In the genomic region with DNA sequence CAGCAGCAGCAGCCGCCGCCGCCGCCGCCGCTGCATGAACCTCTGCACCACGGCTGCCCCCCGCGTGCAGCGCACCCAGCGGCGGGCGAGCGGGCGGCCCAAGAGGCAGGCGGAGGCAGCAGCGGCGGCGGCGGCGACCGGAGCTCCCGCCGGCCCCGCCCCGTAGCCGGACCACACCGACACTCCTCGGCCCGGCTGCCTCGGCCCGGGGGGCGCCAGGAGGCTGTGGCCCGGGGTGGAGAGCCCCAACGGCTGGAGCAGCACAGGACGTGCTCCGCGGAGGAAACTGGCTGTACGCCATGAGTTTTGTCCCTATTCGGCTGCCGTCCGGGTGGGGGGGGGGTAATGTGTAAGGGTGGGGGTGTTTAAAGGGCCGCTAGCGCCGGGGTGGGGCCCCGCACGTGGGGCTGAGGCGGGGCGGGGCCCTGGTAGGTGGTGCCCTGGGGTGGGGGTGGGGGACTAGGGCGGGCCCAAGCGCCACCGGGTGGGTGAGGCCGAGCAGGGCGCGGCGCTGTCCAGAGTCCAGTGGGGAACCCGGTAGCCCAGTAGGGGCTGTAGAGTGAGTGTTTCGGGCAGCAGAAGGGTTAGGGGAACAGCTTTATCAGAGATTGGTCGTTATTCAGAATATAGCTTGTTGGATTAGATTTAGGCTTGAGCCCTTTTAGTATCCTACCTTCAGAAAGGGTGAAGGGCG, we compare ENCODE assay signal across 8 cellular contexts. TPM values are rescaled to one million over a fixed set of nuclear protein-coding genes. Genes with fewer than 3 reads are reported as not detected.
DNase-seq lines count a peak whose midpoint lies in the region; ATAC-seq and TF ChIP-seq lines count a peak whose summit lies in the region.

A gene with protein sequence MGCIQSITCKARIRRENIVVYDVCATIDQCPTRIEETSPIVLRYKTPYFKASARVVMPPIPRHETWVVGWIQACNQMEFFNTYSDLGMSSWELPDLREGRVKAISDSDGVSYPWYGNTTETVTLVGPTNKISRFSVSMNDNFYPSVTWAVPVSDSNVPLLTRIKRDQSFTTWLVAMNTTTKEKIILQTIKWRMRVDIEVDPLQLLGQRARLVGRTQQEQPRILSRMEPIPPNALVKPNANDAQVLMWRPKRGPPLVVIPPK (minus strand): TSS at position 301 of the 694 bp plus-strand sequence. CDS start 753 bp downstream, outside the sequence.

- TF ChIP-seq CTCF in Peyer's patch (IDR thresholded peaks at IDR 0.05): peak in 2 of 6 experiments; percentile 14 to 18
- no peak for TF ChIP-seq CTCF in nephron (IDR thresholded peaks at IDR 0.05; ENCODE audit: unreplicated experiment in 3 of 3)
- no peak for TF ChIP-seq CTCF in suprapubic skin (IDR thresholded peaks at IDR 0.05)

- WGBS in suprapubic skin: 2% methylated on average over 6 of the region's 60 CpGs

- H3K27me3 ChIP-seq in CD4-positive, alpha-beta memory T cell (ENCODE audit: insufficient read depth, low read length): peaks cover 12% of the 10 kb centered on the region
- H3K27me3 ChIP-seq in Peyer's patch (no peaks in the 10 kb centered on the region), suprapubic skin (peaks cover 5% of the 10 kb centered on the region)

- POLR2A ChIA-PET in CD4-positive, alpha-beta memory T cell (lab: Charles Lee; ENCODE audit: partially characterized antibody): no interaction called here

- TF ChIP-seq POLR2A in Peyer's patch (IDR thresholded peaks at IDR 0.05) (no peak), suprapubic skin (IDR thresholded peaks at IDR 0.05) (no peak)

- peak within 1 kb of the TSS in 1 of 2 donors; percentile 8 for H3K4me3 ChIP-seq in CD4-positive, alpha-beta memory T cell (ENCODE audit: low read length in 2 of 2)
- peak within 1 kb of the TSS; percentile 60 to 86 (median 68) for H3K4me3 ChIP-seq in Peyer's patch
- H3K4me3 ChIP-seq in suprapubic skin: peak within 1 kb of the TSS; percentile 85

- no peaks in the 10 kb centered on the region for H3K36me3 ChIP-seq in CD4-positive, alpha-beta memory T cell (ENCODE audit: insufficient read depth, low read length)
- H3K36me3 ChIP-seq in Peyer's patch (no peaks in the 10 kb centered on the region), suprapubic skin (no peaks in the 10 kb centered on the region)

- peaks cover 8 to 16% (median 12%) of the 10 kb centered on the region in 4 donors for H3K4me1 Mint-ChIP-seq in CD4-positive, alpha-beta memory T cell
- H3K4me1 Mint-ChIP-seq in activated T-helper 17 cell treated with anti-CD3 and anti-CD28 coated beads, Interleukin-2, amount 50 U/mL, for 72 hours: no peaks in the 10 kb centered on the region
- H3K4me1 Mint-ChIP-seq in nephron: peaks cover 12% of the 10 kb centered on the region

- peak within 1 kb of the TSS in 4 of 7 donors; percentile 8 to 44 (median 31) for H3K27ac Mint-ChIP-seq in CD4-positive, alpha-beta memory T cell
- H3K27ac Mint-ChIP-seq in activated T-helper 17 cell treated with anti-CD3 and anti-CD28 coated beads, Interleukin-2, amount 50 U/mL, for 72 hours: no peak within 1 kb of the TSS
- no peak within 1 kb of the TSS for H3K27ac Mint-ChIP-seq in nephron

- H3K27ac ChIP-seq in CD4-positive, alpha-beta memory T cell (ENCODE audit: low read depth, low read length): no peak within 1 kb of the TSS
- H3K27ac ChIP-seq in Peyer's patch: peak within 1 kb of the TSS; percentile 49 to 75 (median 58)
- H3K27ac ChIP-seq in suprapubic skin: peak within 1 kb of the TSS; percentile 47

- peak within 1 kb of the TSS; percentile 79 to 87 (median 81) for H3K4me3 Mint-ChIP-seq in CD4-positive, alpha-beta memory T cell
- peak within 1 kb of the TSS; percentile 62 for H3K4me3 Mint-ChIP-seq in activated T-helper 17 cell treated with anti-CD3 and anti-CD28 coated beads, Interleukin-2, amount 50 U/mL, for 72 hours
- peak within 1 kb of the TSS; percentile 85 to 88 (median 88) for H3K4me3 Mint-ChIP-seq in nephron

- intact Hi-C loops in CD4-positive, alpha-beta memory T cell (cut with micrococcal nuclease): loop anchor here (5.0 to 10.0 kb wide), 2 partner anchors 85 to 242 kb away; no protein-coding TSS in a partner anchor

- H3K9me3 ChIP-seq in CD4-positive, alpha-beta memory T cell (ENCODE audit: control insufficient read depth in 1 of 2, low read length in 2 of 2): no peaks in the 10 kb centered on the region
- H3K9me3 ChIP-seq in Peyer's patch (no peaks in the 10 kb centered on the region), suprapubic skin (no peaks in the 10 kb centered on the region)

- ATAC-seq in GM19395 (IDR thresholded peaks at IDR 0.05; ENCODE audit: unreplicated experiment): peak; percentile 41
- ATAC-seq in HG03521 (IDR thresholded peaks at IDR 0.05; ENCODE audit: unreplicated experiment): peak; percentile 48
- peak; percentile 41 for ATAC-seq in activated T-helper 17 cell treated with anti-CD3 and anti-CD28 coated beads, Interleukin-2, amount 50 U/mL, for 72 hours (replicated peaks)

- H3K27me3 Mint-ChIP-seq in CD4-positive, alpha-beta memory T cell: peaks cover 17% of the 10 kb centered on the region in 2 donors
- H3K27me3 Mint-ChIP-seq in activated T-helper 17 cell treated with anti-CD3 and anti-CD28 coated beads, Interleukin-2, amount 50 U/mL, for 72 hours: peaks cover 17% of the 10 kb centered on the region
- peaks cover 84% of the 10 kb centered on the region for H3K27me3 Mint-ChIP-seq in nephron (ENCODE audit: low read depth)

- H3K9me3 Mint-ChIP-seq in CD4-positive, alpha-beta memory T cell: no peaks in the 10 kb centered on the region
- H3K9me3 Mint-ChIP-seq in activated T-helper 17 cell treated with anti-CD3 and anti-CD28 coated beads, Interleukin-2, amount 50 U/mL, for 72 hours: no peaks in the 10 kb centered on the region
- no peaks in the 10 kb centered on the region for H3K9me3 Mint-ChIP-seq in nephron

- peaks cover 14% of the 10 kb centered on the region for H3K4me1 ChIP-seq in CD4-positive, alpha-beta memory T cell (ENCODE audit: insufficient read depth, low read length)
- H3K4me1 ChIP-seq in Peyer's patch (peaks cover 0 to 14% (median 10%) of the 10 kb centered on the region in 4 donors), suprapubic skin (peaks cover 34% of the 10 kb centered on the region)

- no peaks in the 10 kb centered on the region for H3K36me3 Mint-ChIP-seq in CD4-positive, alpha-beta memory T cell
- H3K36me3 Mint-ChIP-seq in activated T-helper 17 cell treated with anti-CD3 and anti-CD28 coated beads, Interleukin-2, amount 50 U/mL, for 72 hours (ENCODE audit: low read depth): no peaks in the 10 kb centered on the region
- H3K36me3 Mint-ChIP-seq in nephron (ENCODE audit: low read depth): no peaks in the 10 kb centered on the region

- DNase-seq in CD4-positive, alpha-beta memory T cell: peak; percentile 48 to 53 (median 51)
- peak; percentile 55 to 91 (median 87) for DNase-seq in Peyer's patch
- peak; percentile 22 for DNase-seq in fibroblast of the conjunctiva (ENCODE audit: low read depth)
- DNase-seq in suprapubic skin (ENCODE audit: low spot score in 2 of 2): peak; percentile 84

- no peak for TF ChIP-seq EP300 in suprapubic skin (IDR thresholded peaks at IDR 0.05)

- CTCF ChIA-PET in CD4-positive, alpha-beta memory T cell (lab: Charles Lee; ENCODE audit: partially characterized antibody): no interaction called here

RNA-seq across cellular contexts. Expression of the gene that starts here (rescaled TPM):
- total RNA-seq in CD4-positive, alpha-beta memory T cell: under 1 TPM; 0.22 to 0.32 TPM
- polyA plus RNA-seq in CD4-positive, alpha-beta memory T cell: under 1 TPM; 0.08 to 0.33 TPM
- total RNA-seq in Peyer's patch (1 to 10 TPM in 3 of 4 donors, under 1 TPM in 1; 0.35 to 5.4 (median 2.8) TPM), suprapubic skin (1 to 10 TPM in 3 of 4 donors, under 1 TPM in 1; 0.72 to 1.9 (median 1.3) TPM)
- total RNA-seq in activated T-helper 17 cell treated with anti-CD3 and anti-CD28 coated beads, Interleukin-2, amount 50 U/mL, for 72 hours: under 1 TPM; 0.16 to 0.54 TPM

Comparison
In these comparisons a context has a peak if more than half of its experiments do, and no peak if none do; other contexts are left out.
1. Peak in DNase-seq in CD4-positive, alpha-beta memory T cell; RNA of the gene not detected or under 1 TPM.
2. Peak in ATAC-seq in activated T-helper 17 cell treated with anti-CD3 and anti-CD28 coated beads, Interleukin-2, amount 50 U/mL, for 72 hours; RNA of the gene not detected or under 1 TPM.
3. DNase-seq: peak in every context shown above with its lines; median percentile 87 in Peyer's patch; 84 in suprapubic skin; 51 in CD4-positive, alpha-beta memory T cell; 22 in fibroblast of the conjunctiva.
4. H3K27ac Mint-ChIP-seq: peak in CD4-positive, alpha-beta memory T cell (4 of 7); none in activated T-helper 17 cell treated with anti-CD3 and anti-CD28 coated beads, Interleukin-2, amount 50 U/mL, for 72 hours (single experiment) and nephron (0 of 3).
5. Peak in every context shown above with its lines, with median percentiles within 50 percentile points of each other: H3K4me3 Mint-ChIP-seq and ATAC-seq.